8 cellular contexts compared by ENCODE assay signal in the genomic region with DNA sequence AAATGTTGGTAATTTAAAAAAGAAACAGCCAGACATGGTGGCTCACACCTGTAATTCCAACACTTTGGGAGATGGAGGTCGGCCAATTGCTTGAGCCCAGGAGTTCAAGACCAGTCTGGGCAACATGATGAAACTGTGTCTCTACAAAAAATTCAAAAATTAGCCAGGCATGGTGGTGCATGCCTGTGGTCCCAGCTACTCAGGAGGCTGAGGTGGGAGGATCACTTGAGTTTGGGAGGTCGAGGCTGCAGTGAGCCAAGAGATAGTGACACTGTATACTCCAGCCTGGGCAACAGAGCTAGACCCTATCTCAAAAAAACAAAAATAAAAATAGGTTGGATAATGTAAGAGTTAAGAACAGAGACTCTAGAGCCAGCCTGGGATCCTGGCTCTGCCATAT. TPM values are rescaled to one million over a fixed set of nuclear protein-coding genes. Genes with fewer than 3 reads are reported as not detected.
DNase-seq lines count a peak whose midpoint lies in the region; ATAC-seq and TF ChIP-seq lines count a peak whose summit lies in the region.
"Not testable (repeated sequence)": the region's sequence is repeated elsewhere in the genome, so short reads cannot be mapped to it uniquely, and the experiment has no call there.

No MANE protein-coding gene starts in this region.

- H3K4me1 ChIP-seq in Karpas-422 (ENCODE audit: low read length), result peaks cover 71% of the 10 kb centered on the region

- CTCF ChIA-PET in activated CD8-positive, alpha-beta memory T cell treated with anti-CD3 and anti-CD28 coated beads, Interleukin-2, amount 10 ng/mL, durations not matched to agents 7 days and 5 days (lab: Charles Lee), result interaction anchor here (1.1 kb wide), 1 partner anchor 72 kb away, joined by 3 read pairs; no protein-coding TSS in a partner anchor

- ATAC-seq in activated CD8-positive, alpha-beta memory T cell treated with anti-CD3 and anti-CD28 coated beads, Interleukin-2, amount 10 ng/mL, durations not matched to agents 7 days and 5 days, result peak; percentile 29
- not testable (repeated sequence) for ATAC-seq in activated naive CD8-positive, alpha-beta T cell treated with anti-CD3 and anti-CD28 coated beads, Interleukin-2, amount 50 U/mL, for 24 hours; effector memory CD8-positive, alpha-beta T cell (replicated peaks); natural killer cell treated with Interleukin-12 subunit alpha and Interleukin-12 subunit beta and Interleukin-15 and Interleukin-18, amount 100 ng/mL, for 72 hours; stimulated activated naive CD8-positive, alpha-beta T cell treated with anti-CD3 and anti-CD28 coated beads, Interleukin-15, amount 100 ng/mL, for 72 hours

- H3K36me3 Mint-ChIP-seq in CD14-positive monocyte; T-helper 2 cell treated with Interferon-gamma antibody and Interleukin-4, amounts not matched to agents 5 μg/mL and 100 μg/mL, for 36 hours (ENCODE audit: low read depth); activated CD8-positive, alpha-beta memory T cell treated with anti-CD3 and anti-CD28 coated beads, Interleukin-2, amount 10 ng/mL, durations not matched to agents 7 days and 5 days; activated naive CD8-positive, alpha-beta T cell treated with anti-CD3 and anti-CD28 coated beads, Interleukin-2, amount 50 U/mL, for 24 hours (ENCODE audit: low read depth); effector memory CD8-positive, alpha-beta T cell (ENCODE audit: insufficient read depth); natural killer cell treated with Interleukin-12 subunit alpha and Interleukin-12 subunit beta and Interleukin-15 and Interleukin-18, amount 100 ng/mL, for 72 hours: not testable (repeated sequence)

- not testable (repeated sequence) for H3K36me3 ChIP-seq in Karpas-422 (ENCODE audit: insufficient read depth, low read length)

- not testable (repeated sequence) for H3K79me2 ChIP-seq in Karpas-422 (ENCODE audit: low read length)

- not testable (repeated sequence) for DNase-seq in CD14-positive monocyte (ENCODE audit: low spot score); Karpas-422; T-helper 2 cell treated with Interferon-gamma antibody and Interleukin-4, amounts not matched to agents 5 μg/mL and 100 μg/mL, for 36 hours (ENCODE audit: low spot score); activated CD8-positive, alpha-beta memory T cell treated with anti-CD3 and anti-CD28 coated beads, Interleukin-2, amount 10 ng/mL, durations not matched to agents 7 days and 5 days; activated naive CD8-positive, alpha-beta T cell treated with anti-CD3 and anti-CD28 coated beads, Interleukin-2, amount 50 U/mL, for 24 hours; effector memory CD8-positive, alpha-beta T cell; natural killer cell treated with Interleukin-12 subunit alpha and Interleukin-12 subunit beta and Interleukin-15 and Interleukin-18, amount 100 ng/mL, for 72 hours (ENCODE audit: low spot score); stimulated activated naive CD8-positive, alpha-beta T cell treated with anti-CD3 and anti-CD28 coated beads, Interleukin-15, amount 100 ng/mL, for 72 hours

- peak overlapping the region; percentile 86 for H3K4me2 ChIP-seq in Karpas-422 (ENCODE audit: low read depth, low read length, poor library complexity, severe bottlenecking)

- peaks cover 65% of the 10 kb centered on the region for H3K4me1 Mint-ChIP-seq in CD14-positive monocyte
- peaks cover 21% of the 10 kb centered on the region for H3K4me1 Mint-ChIP-seq in T-helper 2 cell treated with Interferon-gamma antibody and Interleukin-4, amounts not matched to agents 5 μg/mL and 100 μg/mL, for 36 hours (ENCODE audit: low read depth)
- peaks cover 21% of the 10 kb centered on the region for H3K4me1 Mint-ChIP-seq in activated CD8-positive, alpha-beta memory T cell treated with anti-CD3 and anti-CD28 coated beads, Interleukin-2, amount 10 ng/mL, durations not matched to agents 7 days and 5 days
- H3K4me1 Mint-ChIP-seq in activated naive CD8-positive, alpha-beta T cell treated with anti-CD3 and anti-CD28 coated beads, Interleukin-2, amount 50 U/mL, for 24 hours, result peaks cover 35% of the 10 kb centered on the region
- H3K4me1 Mint-ChIP-seq in effector memory CD8-positive, alpha-beta T cell (ENCODE audit: low read depth in 2 of 2), result peaks cover 9 to 23% of the 10 kb centered on the region in 2 donors
- peaks cover 41 to 54% of the 10 kb centered on the region in 2 donors for H3K4me1 Mint-ChIP-seq in natural killer cell treated with Interleukin-12 subunit alpha and Interleukin-12 subunit beta and Interleukin-15 and Interleukin-18, amount 100 ng/mL, for 72 hours (ENCODE audit: low read depth in 2 of 2)
- peaks cover 20% of the 10 kb centered on the region for H3K4me1 Mint-ChIP-seq in stimulated activated naive CD8-positive, alpha-beta T cell treated with anti-CD3 and anti-CD28 coated beads, Interleukin-15, amount 100 ng/mL, for 72 hours

- not testable (repeated sequence) for H2AFZ ChIP-seq in Karpas-422 (ENCODE audit: low read length)

- peak overlapping the region in 1 of 2 donors; percentile 79 for H3K4me3 Mint-ChIP-seq in CD14-positive monocyte
- H3K4me3 Mint-ChIP-seq in T-helper 2 cell treated with Interferon-gamma antibody and Interleukin-4, amounts not matched to agents 5 μg/mL and 100 μg/mL, for 36 hours, result peak overlapping the region; percentile 74
- peak overlapping the region; percentile 43 for H3K4me3 Mint-ChIP-seq in activated CD8-positive, alpha-beta memory T cell treated with anti-CD3 and anti-CD28 coated beads, Interleukin-2, amount 10 ng/mL, durations not matched to agents 7 days and 5 days
- peak overlapping the region; percentile 71 for H3K4me3 Mint-ChIP-seq in activated naive CD8-positive, alpha-beta T cell treated with anti-CD3 and anti-CD28 coated beads, Interleukin-2, amount 50 U/mL, for 24 hours
- H3K4me3 Mint-ChIP-seq in effector memory CD8-positive, alpha-beta T cell, result peak overlapping the region; percentile 43 to 62
- H3K4me3 Mint-ChIP-seq in natural killer cell treated with Interleukin-12 subunit alpha and Interleukin-12 subunit beta and Interleukin-15 and Interleukin-18, amount 100 ng/mL, for 72 hours, result peak overlapping the region; percentile 88
- H3K4me3 Mint-ChIP-seq in stimulated activated naive CD8-positive, alpha-beta T cell treated with anti-CD3 and anti-CD28 coated beads, Interleukin-15, amount 100 ng/mL, for 72 hours, result peak overlapping the region; percentile 70 to 77

- H3K9me3 ChIP-seq in Karpas-422 (ENCODE audit: low read length), result not testable (repeated sequence)

- H3K9me3 Mint-ChIP-seq in CD14-positive monocyte; T-helper 2 cell treated with Interferon-gamma antibody and Interleukin-4, amounts not matched to agents 5 μg/mL and 100 μg/mL, for 36 hours; activated CD8-positive, alpha-beta memory T cell treated with anti-CD3 and anti-CD28 coated beads, Interleukin-2, amount 10 ng/mL, durations not matched to agents 7 days and 5 days (ENCODE audit: low read depth); activated naive CD8-positive, alpha-beta T cell treated with anti-CD3 and anti-CD28 coated beads, Interleukin-2, amount 50 U/mL, for 24 hours; effector memory CD8-positive, alpha-beta T cell; natural killer cell treated with Interleukin-12 subunit alpha and Interleukin-12 subunit beta and Interleukin-15 and Interleukin-18, amount 100 ng/mL, for 72 hours; stimulated activated naive CD8-positive, alpha-beta T cell treated with anti-CD3 and anti-CD28 coated beads, Interleukin-15, amount 100 ng/mL, for 72 hours: not testable (repeated sequence)

- not testable (repeated sequence) for H3K27me3 Mint-ChIP-seq in CD14-positive monocyte (ENCODE audit: low read depth in 3 of 3); T-helper 2 cell treated with Interferon-gamma antibody and Interleukin-4, amounts not matched to agents 5 μg/mL and 100 μg/mL, for 36 hours (ENCODE audit: low read depth); activated CD8-positive, alpha-beta memory T cell treated with anti-CD3 and anti-CD28 coated beads, Interleukin-2, amount 10 ng/mL, durations not matched to agents 7 days and 5 days; activated naive CD8-positive, alpha-beta T cell treated with anti-CD3 and anti-CD28 coated beads, Interleukin-2, amount 50 U/mL, for 24 hours; effector memory CD8-positive, alpha-beta T cell; natural killer cell treated with Interleukin-12 subunit alpha and Interleukin-12 subunit beta and Interleukin-15 and Interleukin-18, amount 100 ng/mL, for 72 hours; stimulated activated naive CD8-positive, alpha-beta T cell treated with anti-CD3 and anti-CD28 coated beads, Interleukin-15, amount 100 ng/mL, for 72 hours

- H4K20me1 ChIP-seq in Karpas-422 (ENCODE audit: insufficient read depth, low read depth, low read length), result not testable (repeated sequence)

- not testable (repeated sequence) for H3K9me2 ChIP-seq in Karpas-422 (replicated peaks; ENCODE audit: insufficient read depth, low read length)

- intact Hi-C loops in CD14-positive monocyte (cut with micrococcal nuclease), result not testable (repeated sequence)

- peak overlapping the region; percentile 70; the same call in 1 of the 2 replicates for H3K9ac ChIP-seq in Karpas-422 (ENCODE audit: low read length)

- H3K27me3 ChIP-seq in Karpas-422 (ENCODE audit: low read length), result not testable (repeated sequence)

- peak overlapping the region; percentile 99 for H3K27ac ChIP-seq in Karpas-422 (ENCODE audit: low read length)

- peak overlapping the region; percentile 94 to 98 (median 96) for H3K27ac Mint-ChIP-seq in CD14-positive monocyte
- not testable (repeated sequence) for H3K27ac Mint-ChIP-seq in T-helper 2 cell treated with Interferon-gamma antibody and Interleukin-4, amounts not matched to agents 5 μg/mL and 100 μg/mL, for 36 hours; activated CD8-positive, alpha-beta memory T cell treated with anti-CD3 and anti-CD28 coated beads, Interleukin-2, amount 10 ng/mL, durations not matched to agents 7 days and 5 days
- H3K27ac Mint-ChIP-seq in activated naive CD8-positive, alpha-beta T cell treated with anti-CD3 and anti-CD28 coated beads, Interleukin-2, amount 50 U/mL, for 24 hours, result peak overlapping the region; percentile 76
- peak overlapping the region in 1 of 2 donors; percentile 85 for H3K27ac Mint-ChIP-seq in effector memory CD8-positive, alpha-beta T cell
- H3K27ac Mint-ChIP-seq in natural killer cell treated with Interleukin-12 subunit alpha and Interleukin-12 subunit beta and Interleukin-15 and Interleukin-18, amount 100 ng/mL, for 72 hours, result peak overlapping the region; percentile 92 to 93
- H3K27ac Mint-ChIP-seq in stimulated activated naive CD8-positive, alpha-beta T cell treated with anti-CD3 and anti-CD28 coated beads, Interleukin-15, amount 100 ng/mL, for 72 hours, result peak overlapping the region; percentile 69 to 97

- not testable (repeated sequence) for H3K4me3 ChIP-seq in Karpas-422 (ENCODE audit: low read length)

- not testable (repeated sequence) for TF ChIP-seq CTCF in CD14-positive monocyte (IDR thresholded peaks at IDR 0.05)

RNA-seq across cellular contexts. Expression of gene SLC39A10, which starts 8.7 kb away (rescaled TPM):
- polyA plus RNA-seq in CD14-positive monocyte, result 1 to 10 TPM; 5.2 TPM
- 55.1 and 112 TPM in 2 replicates for total RNA-seq in Karpas-422 (2014; rRNA removed; shearing (Covaris generic); ENCODE audit: low replicate concordance)
- total RNA-seq in activated CD8-positive, alpha-beta memory T cell treated with anti-CD3 and anti-CD28 coated beads, Interleukin-2, amount 10 ng/mL, durations not matched to agents 7 days and 5 days, result 10 to 100 TPM; 29.4 to 40.3 TPM
- total RNA-seq in natural killer cell treated with Interleukin-12 subunit alpha and Interleukin-12 subunit beta and Interleukin-15 and Interleukin-18, amount 100 ng/mL, for 72 hours, result 10 to 100 TPM; 36.1 to 79.1 TPM
